In the genomic region with DNA sequence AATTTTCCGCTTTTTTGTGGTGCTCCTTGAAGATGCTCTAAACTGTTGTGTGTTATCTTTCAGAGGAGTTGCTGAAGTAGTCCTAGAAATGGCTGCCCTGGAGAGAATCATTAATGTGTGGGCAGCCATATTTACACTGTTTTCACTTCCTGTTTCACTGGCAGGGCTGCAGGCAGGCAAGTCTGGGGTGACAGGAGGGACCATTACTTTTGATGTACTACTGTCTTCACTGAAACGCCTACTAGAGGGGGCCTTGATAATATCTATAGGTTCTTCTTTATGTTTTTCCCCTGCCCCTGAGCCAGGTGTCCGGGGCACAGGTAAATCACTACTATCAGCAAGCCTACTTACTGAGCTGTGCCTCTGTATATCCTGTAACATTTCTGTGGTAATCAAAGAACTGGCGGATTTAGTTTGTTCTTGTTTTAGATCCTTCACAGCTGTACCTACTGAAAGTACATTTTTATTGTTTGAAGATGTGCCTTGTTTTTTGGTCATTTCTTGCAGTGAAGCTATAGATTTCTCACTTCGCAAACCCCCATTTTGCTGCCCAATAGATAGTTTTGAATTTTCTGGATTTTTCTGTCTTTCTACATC, we compare ENCODE assay signal across 9 cellular contexts. TPM values are rescaled to one million over a fixed set of nuclear protein-coding genes. Genes with fewer than 3 reads are reported as not detected.
DNase-seq lines count a peak whose midpoint lies in the region; ATAC-seq, FAIRE-seq and TF ChIP-seq lines count a peak whose summit lies in the region.
"Had no signal": no experiment of that assay in that cellular context is flagged by ENCODE, and none has a peak within 500 bp of the region (broad histone marks: within the 10 kb centered on the region; RNA-seq: fewer than 3 reads in every experiment).

No MANE protein-coding gene starts in this region.

- H3K9me3 ChIP-seq in osteoblast (ENCODE audit: low read depth, low read length) = no peaks in the 10 kb centered on the region

- CTCF ChIA-PET in activated CD8-positive, alpha-beta T cell treated with anti-CD3 and anti-CD28 coated beads, Interleukin-2, amount 10 ng/mL, durations not matched to agents 7 days and 5 days (lab: Charles Lee) = interaction anchor here (1.4 kb wide), 1 partner anchor 14 kb away, joined by 3 read pairs; no protein-coding TSS in a partner anchor

- H3K4me3 ChIP-seq in osteoblast (ENCODE audit: insufficient read depth, low read length) = no peak overlapping the region

- H3K79me2 ChIP-seq in osteoblast (ENCODE audit: insufficient read depth, low read length) = no peaks in the 10 kb centered on the region

- no peaks in the 10 kb centered on the region for H3K4me1 ChIP-seq in osteoblast (ENCODE audit: insufficient read depth, low read length)

- no peak overlapping the region for H3K4me3 Mint-ChIP-seq in activated CD8-positive, alpha-beta T cell treated with anti-CD3 and anti-CD28 coated beads, Interleukin-2, amount 10 ng/mL, durations not matched to agents 7 days and 5 days

- no peak overlapping the region for H2AFZ ChIP-seq in osteoblast (ENCODE audit: low read length)

- DNase-seq in GM12891 (ENCODE audit: insufficient read length, low spot score) (peak; percentile 33), Right ventricle myocardium inferior (ENCODE audit: missing footprints) (no peak), 8988T (no peak), NCI-H146 (lab: John Stamatoyannopoulos, UW) (no peak), osteoblast (ENCODE audit: insufficient read length, low spot score, missing footprints) (no peak)
- DNase-seq in activated CD8-positive, alpha-beta T cell treated with anti-CD3 and anti-CD28 coated beads, Interleukin-2, amount 10 ng/mL, durations not matched to agents 7 days and 5 days = no peak
- DNase-seq: NCI-H774 had no signal

- H4K20me1 ChIP-seq in osteoblast (ENCODE audit: insufficient read depth, low read length) = no peaks in the 10 kb centered on the region

- POLR2A ChIA-PET in activated CD8-positive, alpha-beta T cell treated with anti-CD3 and anti-CD28 coated beads, Interleukin-2, amount 10 ng/mL, durations not matched to agents 7 days and 5 days (lab: Charles Lee) = no interaction called here

- H3K4me2 ChIP-seq in osteoblast (ENCODE audit: insufficient read depth, low read length) = no peak overlapping the region

- FAIRE-seq in GM12891 (lab: Jason Lieb, UNC) = peak; percentile 93

- no peak for TF ChIP-seq POLR2A in GM12891 (IDR thresholded peaks at IDR 0.05; ENCODE audit: low read depth, low read length)

- intact Hi-C loops in Right ventricle myocardium inferior (cut with DNase I) = no loop called here

- H3K27me3 Mint-ChIP-seq in activated CD8-positive, alpha-beta T cell treated with anti-CD3 and anti-CD28 coated beads, Interleukin-2, amount 10 ng/mL, durations not matched to agents 7 days and 5 days (ENCODE audit: low read depth) = no peaks in the 10 kb centered on the region

- peaks cover 42% of the 10 kb centered on the region for H3K36me3 ChIP-seq in osteoblast (ENCODE audit: insufficient read depth, low read length)

- peaks cover 9% of the 10 kb centered on the region for H3K4me1 Mint-ChIP-seq in activated CD8-positive, alpha-beta T cell treated with anti-CD3 and anti-CD28 coated beads, Interleukin-2, amount 10 ng/mL, durations not matched to agents 7 days and 5 days (ENCODE audit: low read depth)

- TF ChIP-seq CTCF in osteoblast (IDR thresholded peaks at IDR 0.05; ENCODE audit: extremely low read depth, low read depth, low read length) = no peak

- no peaks in the 10 kb centered on the region for H3K9me3 Mint-ChIP-seq in activated CD8-positive, alpha-beta T cell treated with anti-CD3 and anti-CD28 coated beads, Interleukin-2, amount 10 ng/mL, durations not matched to agents 7 days and 5 days (ENCODE audit: insufficient read depth)

- H3K27me3 ChIP-seq in osteoblast (ENCODE audit: insufficient read depth, low read length) = no peaks in the 10 kb centered on the region

- peak overlapping the region; percentile 70 for H3K27ac Mint-ChIP-seq in activated CD8-positive, alpha-beta T cell treated with anti-CD3 and anti-CD28 coated beads, Interleukin-2, amount 10 ng/mL, durations not matched to agents 7 days and 5 days

- no peak overlapping the region for H3K27ac ChIP-seq in osteoblast (ENCODE audit: low read depth, low read length)

- ATAC-seq in GM19468 (IDR thresholded peaks at IDR 0.05; ENCODE audit: extremely low read depth, unreplicated experiment) = peak; percentile 97
- peak; percentile 100 for ATAC-seq in HG03175 (IDR thresholded peaks at IDR 0.05; ENCODE audit: unreplicated experiment)
- peak; percentile 61 for ATAC-seq in activated CD8-positive, alpha-beta T cell treated with anti-CD3 and anti-CD28 coated beads, Interleukin-2, amount 10 ng/mL, durations not matched to agents 7 days and 5 days
- ATAC-seq in Right ventricle myocardium inferior = no peak

- peaks cover 46% of the 10 kb centered on the region for H3K36me3 Mint-ChIP-seq in activated CD8-positive, alpha-beta T cell treated with anti-CD3 and anti-CD28 coated beads, Interleukin-2, amount 10 ng/mL, durations not matched to agents 7 days and 5 days (ENCODE audit: low read depth)

TF ChIP-seq in GM12891, 5 proteins besides CTCF, POLR2A, EP300 and RAD21:
- no peak for TF ChIP-seq POLR2AphosphoS5 (IDR thresholded peaks at IDR 0.05; ENCODE audit: low read depth, low read length)
- TF ChIP-seq TAF1 (IDR thresholded peaks at IDR 0.05; ENCODE audit: low read depth, low read length) = no peak
- TF ChIP-seq POU2F2 (IDR thresholded peaks at IDR 0.05; ENCODE audit: low read depth, low read length) = no peak
- TF ChIP-seq PAX5 (IDR thresholded peaks at IDR 0.05; ENCODE audit: insufficient read depth, low read length, severe bottlenecking) = no peak
- peak; percentile 98 for TF ChIP-seq SPI1 (IDR thresholded peaks at IDR 0.05; ENCODE audit: low read depth, low read length)

RNA-seq across cellular contexts. Expression of a gene that starts 39.7 kb away (rescaled TPM):
- 58.9 TPM for polyA plus RNA-seq in GM12891 (2012; ENCODE audit: low read depth, missing spikeins)
- 10 to 100 TPM; 55.8 to 63.9 TPM for total RNA-seq in activated CD8-positive, alpha-beta T cell treated with anti-CD3 and anti-CD28 coated beads, Interleukin-2, amount 10 ng/mL, durations not matched to agents 7 days and 5 days
- 396 TPM for total RNA-seq in Right ventricle myocardium inferior
- total RNA-seq in osteoblast = 96.6 and 105 TPM in 2 replicates
